In the genomic region with DNA sequence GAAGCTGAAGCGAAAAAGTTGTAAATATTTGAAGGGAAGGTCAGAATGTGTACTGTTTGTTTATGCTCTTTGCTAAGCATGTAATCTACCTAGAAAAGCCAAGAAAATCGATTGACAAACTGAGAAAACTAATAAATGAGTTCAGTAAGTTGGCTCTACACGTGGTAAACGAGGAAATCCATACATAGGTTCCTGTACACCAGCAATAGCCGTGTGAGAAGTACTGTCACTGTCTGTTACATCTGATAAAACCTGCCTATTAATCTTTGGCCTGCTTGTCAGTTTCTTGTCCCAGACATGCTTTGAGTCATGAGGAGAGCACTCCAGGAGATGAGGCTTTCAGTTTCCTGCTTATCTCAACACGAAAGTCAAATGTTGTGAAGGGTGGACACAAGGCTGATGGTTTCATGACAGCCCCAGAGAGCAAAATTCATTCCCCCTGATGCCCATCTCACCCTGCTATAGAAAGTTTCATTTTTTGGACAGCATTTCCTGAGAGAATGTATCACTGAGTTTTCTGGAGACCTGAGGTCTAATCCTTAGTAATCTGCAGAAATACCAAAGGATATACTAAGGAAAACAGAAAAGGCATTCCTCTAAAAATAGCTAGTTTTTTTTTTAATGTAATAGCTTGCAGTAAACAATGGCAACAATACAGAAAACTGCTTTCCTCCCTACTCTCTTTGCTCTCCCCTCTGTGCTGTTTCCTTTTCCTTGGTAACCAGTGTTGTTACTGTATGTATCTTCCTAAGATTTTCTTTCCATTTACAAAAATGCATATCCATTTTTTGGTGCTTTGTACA, we compare ENCODE assay signal across 8 cellular contexts. TPM values are rescaled to one million over a fixed set of nuclear protein-coding genes. Genes with fewer than 3 reads are reported as not detected.
DNase-seq lines count a peak whose midpoint lies in the region; ATAC-seq, FAIRE-seq and TF ChIP-seq lines count a peak whose summit lies in the region.

No MANE protein-coding gene starts in this region.

- no peak for TF ChIP-seq POLR2A in H54 (IDR thresholded peaks at IDR 0.05; ENCODE audit: low read depth, low read length)

- ATAC-seq in right cardiac atrium (peak; percentile 31 to 38), aorta (ENCODE audit: low FRiP score) (no peak)

- no peak overlapping the region for H3K4me3 ChIP-seq in GM06990 (replicated peaks; ENCODE audit: low read depth, low read length)
- H3K4me3 ChIP-seq in right cardiac atrium (ENCODE audit: low read length): no peak overlapping the region
- no peak overlapping the region for H3K4me3 ChIP-seq in aorta (ENCODE audit: low read length in 2 of 2)

- no peaks in the 10 kb centered on the region for H3K36me3 ChIP-seq in GM06990 (ENCODE audit: control insufficient read depth, insufficient read depth, low read length)
- H3K36me3 ChIP-seq in aorta (ENCODE audit: control insufficient read depth in 1 of 2, insufficient read depth in 2 of 2, low read length in 1 of 2): no peaks in the 10 kb centered on the region

- H3K27ac ChIP-seq in right cardiac atrium (ENCODE audit: low read length) (no peak overlapping the region), aorta (ENCODE audit: low read depth in 1 of 2, low read length in 2 of 2) (peak overlapping the region in 1 of 2 donors; percentile 33)

- 40% methylated on average over 6 of the region's 6 CpGs for WGBS in right cardiac atrium
- WGBS in aorta, 2 donors: 47 to 52% methylated on average over 6 of the region's 6 CpGs

- H3K9me3 ChIP-seq in right cardiac atrium (ENCODE audit: control insufficient read depth, low read length): no peaks in the 10 kb centered on the region
- H3K9me3 ChIP-seq in aorta (ENCODE audit: control insufficient read depth, low read length): no peaks in the 10 kb centered on the region

- TF ChIP-seq CTCF in GM06990 (IDR thresholded peaks at IDR 0.05; ENCODE audit: insufficient read depth, low read length, poor library complexity, severe bottlenecking): no peak

- no peaks in the 10 kb centered on the region for H3K27me3 ChIP-seq in GM06990 (replicated peaks; ENCODE audit: control insufficient read depth, insufficient read depth, low read length)
- no peaks in the 10 kb centered on the region for H3K27me3 ChIP-seq in right cardiac atrium (ENCODE audit: control insufficient read depth, insufficient read depth)
- H3K27me3 ChIP-seq in aorta (ENCODE audit: control insufficient read depth in 1 of 2, insufficient read depth in 2 of 2, low read length in 1 of 2): no peaks in the 10 kb centered on the region

- peak; percentile 97 for FAIRE-seq in H54 (lab: Jason Lieb, UNC)

- intact Hi-C loops in right cardiac atrium (cut with DNase I): no loop called here
- intact Hi-C loops in aorta (cut with DNase I): no loop called here

- H3K4me1 ChIP-seq in right cardiac atrium (ENCODE audit: control insufficient read depth, insufficient read depth, low read length): peaks cover 8% of the 10 kb centered on the region
- peaks cover 5 to 6% of the 10 kb centered on the region in 2 donors for H3K4me1 ChIP-seq in aorta (ENCODE audit: control insufficient read depth in 1 of 2, insufficient read depth in 2 of 2, low read length in 2 of 2)

- peak; percentile 37 for DNase-seq in GM06990 (ENCODE audit: extremely low read depth, insufficient read length)
- no peak for DNase-seq in H54 (ENCODE audit: insufficient read length, low spot score)
- peak; percentile 63 for DNase-seq in NCI-H226
- DNase-seq in right cardiac atrium: no peak
- no peak for DNase-seq in ecto neural progenitor cell (ENCODE audit: low spot score)
- DNase-seq in aorta: no peak
- no peak for DNase-seq in mesenteric fat pad (ENCODE audit: low spot score)
- DNase-seq in NCI-H2029 (lab: John Stamatoyannopoulos, UW): no peak

RNA-seq across cellular contexts. Expression of a gene that starts 18.8 kb away (rescaled TPM):
- 10 to 100 TPM; 60.4 to 92.0 (median 65.6) TPM for total RNA-seq in right cardiac atrium
- polyA plus RNA-seq in right cardiac atrium: 10.8 TPM
- total RNA-seq in aorta: 100 to 1,000 TPM; 104 to 120 TPM
- polyA plus RNA-seq in aorta: 10 to 100 TPM; 19.3 to 22.9 TPM
- total RNA-seq in mesenteric fat pad: 43.5 TPM

Comparison
In these comparisons a context has a peak if more than half of its experiments do, and no peak if none do; other contexts are left out.
1. DNase-seq: peak in GM06990 (single experiment) and NCI-H226 (single experiment); none in H54 (single experiment), right cardiac atrium (0 of 3), ecto neural progenitor cell (single experiment), aorta (0 of 2), mesenteric fat pad (single experiment) and NCI-H2029 (single experiment).